In genomic region chr6:42217523-42218367, GRCh38 we compare ENCODE assay signal across 8 cellular contexts. TPM values are rescaled to one million over a fixed set of nuclear protein-coding genes. Genes with fewer than 3 reads are reported as not detected.
DNase-seq lines count a peak whose midpoint lies in the region; ATAC-seq and TF ChIP-seq lines count a peak whose summit lies in the region.

TSS of gene MRPS10 (minus strand) at chr6:42217861. CDS start at chr6:42217849, 12 bp downstream.

- 18 to 37% methylated on average over 6 to 15 of the region's 29 CpGs for WGBS in gastroesophageal sphincter (ENCODE audit: low coverage in 1 of 2), 2 donors

- no peaks in the 10 kb centered on the region for H3K9me3 ChIP-seq in gastroesophageal sphincter
- no peaks in the 10 kb centered on the region for H3K9me3 ChIP-seq in neutrophil

- CTCF ChIA-PET in activated naive CD4-positive, alpha-beta T cell treated with anti-CD3 and anti-CD28 coated beads for 36 hours (lab: Charles Lee) = interaction anchor here (0.6 to 6.3 kb wide), 3 partner anchors 159 to 430 kb away, joined by 3 to 49 read pairs (median 6); partner anchors contain the start of gene TOMM6

- H3K27me3 ChIP-seq in gastroesophageal sphincter = no peaks in the 10 kb centered on the region
- H3K27me3 ChIP-seq in neutrophil = no peaks in the 10 kb centered on the region

- H3K9me3 Mint-ChIP-seq in activated naive CD4-positive, alpha-beta T cell treated with anti-CD3 and anti-CD28 coated beads for 36 hours = no peaks in the 10 kb centered on the region

- H3K27ac Mint-ChIP-seq in activated naive CD4-positive, alpha-beta T cell treated with anti-CD3 and anti-CD28 coated beads for 36 hours = peak within 1 kb of the TSS; percentile 88

- TF ChIP-seq POLR2A in gastroesophageal sphincter (IDR thresholded peaks at IDR 0.05) = peak; percentile 82 to 83

- peaks cover 7% of the 10 kb centered on the region for H3K36me3 Mint-ChIP-seq in activated naive CD4-positive, alpha-beta T cell treated with anti-CD3 and anti-CD28 coated beads for 36 hours (ENCODE audit: low read depth)

- peak; percentile 99 for ATAC-seq in gastroesophageal sphincter

- H3K27ac ChIP-seq in gastroesophageal sphincter (peak within 1 kb of the TSS; percentile 48 to 83 (median 75)), neutrophil (peak within 1 kb of the TSS; percentile 75), substantia nigra (ENCODE audit: low read depth, low read length, poor library complexity, severe bottlenecking) (peak within 1 kb of the TSS; percentile 79)

- H3K4me1 ChIP-seq in gastroesophageal sphincter (peaks cover 5 to 37% (median 6%) of the 10 kb centered on the region in 3 donors), neutrophil (ENCODE audit: control insufficient read depth in 1 of 2, insufficient read depth in 1 of 2, low read depth in 1 of 2, low read length in 1 of 2) (peaks cover 18 to 19% of the 10 kb centered on the region in 2 experiments)

- no peak for TF ChIP-seq CTCF in HFF-Myc (IDR thresholded peaks at IDR 0.05; ENCODE audit: low read depth, low read length, missing control alignments)
- peak in 1 of 4 experiments; percentile 30 for TF ChIP-seq CTCF in gastroesophageal sphincter (IDR thresholded peaks at IDR 0.05)
- TF ChIP-seq CTCF in neutrophil (IDR thresholded peaks at IDR 0.05) = no peak

- H3K27me3 Mint-ChIP-seq in activated naive CD4-positive, alpha-beta T cell treated with anti-CD3 and anti-CD28 coated beads for 36 hours (ENCODE audit: low read depth) = no peaks in the 10 kb centered on the region

- peak within 1 kb of the TSS; percentile 94 for H3K4me3 Mint-ChIP-seq in activated naive CD4-positive, alpha-beta T cell treated with anti-CD3 and anti-CD28 coated beads for 36 hours

- H3K4me3 ChIP-seq in HFF-Myc (replicated peaks; ENCODE audit: low read depth, low read length) (peak within 1 kb of the TSS; percentile 68), gastroesophageal sphincter (peak within 1 kb of the TSS; percentile 65 to 84), neutrophil (ENCODE audit: low read depth in 1 of 2, low read length in 1 of 2) (peak within 1 kb of the TSS; percentile 87 to 94)

- DNase-seq in GM03348 (ENCODE audit: low spot score) (peak; percentile 95), HFF-Myc (ENCODE audit: extremely low read depth, low read depth) (peak; percentile 90), NAMALWA (ENCODE audit: low spot score) (peak; percentile 96), SK-N-DZ (ENCODE audit: low spot score) (peak; percentile 96), substantia nigra (lab: John Stamatoyannopoulos, UW) (peak; percentile 43 to 96 (median 85))
- DNase-seq in activated naive CD4-positive, alpha-beta T cell treated with anti-CD3 and anti-CD28 coated beads for 36 hours = peak; percentile 96

- peaks cover 37% of the 10 kb centered on the region for H3K4me1 Mint-ChIP-seq in activated naive CD4-positive, alpha-beta T cell treated with anti-CD3 and anti-CD28 coated beads for 36 hours (ENCODE audit: low read depth)

- intact Hi-C loops in activated naive CD4-positive, alpha-beta T cell treated with anti-CD3 and anti-CD28 coated beads for 36 hours (cut with micrococcal nuclease) = loop anchor here (1.0 to 5.0 kb wide), 10 partner anchors 40 to 675 kb away; partner anchors contain the start of genes BYSL, MED20, PRICKLE4 and RPL7L1

- no peak for TF ChIP-seq EP300 in gastroesophageal sphincter (IDR thresholded peaks at IDR 0.05)

- H3K36me3 ChIP-seq in gastroesophageal sphincter (peaks cover 0 to 14% of the 10 kb centered on the region in 2 donors), neutrophil (peaks cover 14% of the 10 kb centered on the region)

RNA-seq across cellular contexts. Expression of gene MRPS10, which starts in this region (rescaled TPM):
- polyA plus RNA-seq in SK-N-DZ (2014; cell fraction: cytosol; rRNA removed) = 70.5 and 85.4 TPM in 2 replicates
- polyA plus RNA-seq in SK-N-DZ (2014; cell fraction: nucleus; rRNA removed) = 14.9 and 17.6 TPM in 2 replicates
- 10 to 100 TPM; 39.7 to 40.7 TPM for total RNA-seq in activated naive CD4-positive, alpha-beta T cell treated with anti-CD3 and anti-CD28 coated beads for 36 hours
- total RNA-seq in gastroesophageal sphincter = 10 to 100 TPM; 29.2 to 45.1 (median 34.8) TPM

Comparison
In these comparisons a context has a peak if more than half of its experiments do, and no peak if none do; other contexts are left out.
1. Peak in every context shown above with its lines: DNase-seq, ATAC-seq, H3K4me3 ChIP-seq and H3K27ac ChIP-seq.